16 cellular contexts compared by ENCODE assay signal in the genomic region with DNA sequence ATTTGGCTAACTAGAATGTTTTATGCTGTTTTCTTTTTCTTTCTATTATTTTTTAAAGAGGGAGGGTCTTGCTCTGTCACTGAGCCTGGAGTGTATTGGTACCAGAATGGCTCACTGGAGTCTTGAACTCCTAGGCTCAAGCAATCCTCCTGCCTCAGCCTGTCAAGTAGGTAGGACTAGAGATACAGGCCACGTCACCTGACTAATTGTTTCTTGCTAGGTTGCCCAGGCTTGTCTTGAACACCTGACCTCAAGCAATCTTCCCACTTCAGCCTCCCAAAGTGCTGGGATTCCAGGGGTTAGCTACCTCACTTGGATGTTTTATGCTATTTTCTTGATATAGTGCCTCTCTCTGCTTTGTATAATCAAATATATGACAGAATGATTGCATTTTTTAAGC.
DNase-seq lines count a peak whose midpoint lies in the region; ATAC-seq, FAIRE-seq and TF ChIP-seq lines count a peak whose summit lies in the region.
"Had no signal": no experiment of that assay in that cellular context is flagged by ENCODE, and none has a peak within 500 bp of the region (broad histone marks: within the 10 kb centered on the region; RNA-seq: fewer than 3 reads in every experiment).

No MANE protein-coding gene starts in this region.

- CTCF ChIA-PET in mammary epithelial cell (lab: Charles Lee; ENCODE audit: low non-redundant PET), result interaction anchor here (0.7 kb wide), 1 partner anchor 125 kb away, joined by 3 read pairs; no protein-coding TSS in a partner anchor
- CTCF ChIA-PET in activated CD4-positive, alpha-beta memory T cell treated with anti-CD3 and anti-CD28 coated beads, Interleukin-2, amount 10 ng/mL, durations not matched to agents 7 days and 5 days (lab: Charles Lee), result no interaction called here

- FAIRE-seq in GM12892 (lab: Jason Lieb, UNC), result peak; percentile 36
- FAIRE-seq: A204.1, D721Med had no signal

- POLR2A ChIA-PET in activated CD4-positive, alpha-beta memory T cell treated with anti-CD3 and anti-CD28 coated beads, Interleukin-2, amount 10 ng/mL, durations not matched to agents 7 days and 5 days (lab: Charles Lee), result no interaction called here

- dilution Hi-C loops in mammary epithelial cell (cut with HindIII; ENCODE audit: low sequenced_read_pairs), result no loop called here

- no peaks in the 10 kb centered on the region for H3K27me3 Mint-ChIP-seq in type B pancreatic cell
- H3K27me3 Mint-ChIP-seq in activated CD4-positive, alpha-beta memory T cell treated with anti-CD3 and anti-CD28 coated beads, Interleukin-2, amount 10 ng/mL, durations not matched to agents 7 days and 5 days, result no peaks in the 10 kb centered on the region
- H3K27me3 Mint-ChIP-seq: CD4-positive, alpha-beta memory T cell had no signal

- no peak for TF ChIP-seq CTCF in mammary epithelial cell (conservative IDR thresholded peaks at IDR 0.05 in 1 of 2, IDR thresholded peaks at IDR 0.05 in 1 of 2; ENCODE audit: extremely low read depth in 1 of 2, insufficient read depth in 1 of 2, low read depth in 1 of 2, low read length in 2 of 2)
- no peak for TF ChIP-seq CTCF in foreskin keratinocyte (conservative IDR thresholded peaks at IDR 0.05)
- TF ChIP-seq CTCF in type B pancreatic cell (conservative IDR thresholded peaks at IDR 0.05), result no peak

- WGBS in mammary epithelial cell (ENCODE audit: low coverage, missing lambda C conversion rate), result 50% methylated on average over 1 of the region's 1 CpG

- H3K4me3 Mint-ChIP-seq in type B pancreatic cell, result no peak overlapping the region
- no peak overlapping the region for H3K4me3 Mint-ChIP-seq in activated CD4-positive, alpha-beta memory T cell treated with anti-CD3 and anti-CD28 coated beads, Interleukin-2, amount 10 ng/mL, durations not matched to agents 7 days and 5 days
- H3K4me3 Mint-ChIP-seq: CD4-positive, alpha-beta memory T cell; HFFc6 had no signal

- H3K27ac Mint-ChIP-seq in type B pancreatic cell, result peak overlapping the region; percentile 0
- no peak overlapping the region for H3K27ac Mint-ChIP-seq in activated CD4-positive, alpha-beta memory T cell treated with anti-CD3 and anti-CD28 coated beads, Interleukin-2, amount 10 ng/mL, durations not matched to agents 7 days and 5 days
- H3K27ac Mint-ChIP-seq: HFFc6 had no signal

- peaks cover 18% of the 10 kb centered on the region for H3K36me3 Mint-ChIP-seq in type B pancreatic cell
- peaks cover 29% of the 10 kb centered on the region for H3K36me3 Mint-ChIP-seq in activated CD4-positive, alpha-beta memory T cell treated with anti-CD3 and anti-CD28 coated beads, Interleukin-2, amount 10 ng/mL, durations not matched to agents 7 days and 5 days (ENCODE audit: low read depth)

- no TSS peak for BruUV-seq in mammary epithelial cell (replicated peaks; lab: Mats Ljungman, UMichigan)

- peaks cover 5% of the 10 kb centered on the region for H3K4me1 Mint-ChIP-seq in type B pancreatic cell (ENCODE audit: unreplicated experiment)
- peaks cover 25% of the 10 kb centered on the region for H3K4me1 Mint-ChIP-seq in activated CD4-positive, alpha-beta memory T cell treated with anti-CD3 and anti-CD28 coated beads, Interleukin-2, amount 10 ng/mL, durations not matched to agents 7 days and 5 days

- H4K20me1 ChIP-seq in mammary epithelial cell (ENCODE audit: insufficient read depth, low read length), result no peaks in the 10 kb centered on the region

- H3K4me1 ChIP-seq in mammary epithelial cell (ENCODE audit: insufficient read depth, low read length) (peaks cover 6% of the 10 kb centered on the region), foreskin keratinocyte (peaks cover 17% of the 10 kb centered on the region), SJCRH30 (peaks cover 14% of the 10 kb centered on the region)

- no peak overlapping the region for H3K27ac ChIP-seq in mammary epithelial cell (ENCODE audit: insufficient read depth, low read depth, low read length)
- no peak overlapping the region for H3K27ac ChIP-seq in foreskin keratinocyte
- H3K27ac ChIP-seq in SJCRH30, result no peak overlapping the region
- H3K27ac ChIP-seq: C4-2B had no signal

- ATAC-seq in foreskin keratinocyte, result peak; percentile 44

- DNase-seq in GM12892 (ENCODE audit: insufficient read length) (no peak), mammary epithelial cell (peak; percentile 34), foreskin keratinocyte (peak in 1 of 2 donors; percentile 73), type B pancreatic cell (ENCODE audit: extremely low spot score, unreplicated experiment) (no peak), SJCRH30 (no peak)
- no peak for DNase-seq in activated CD4-positive, alpha-beta memory T cell treated with anti-CD3 and anti-CD28 coated beads, Interleukin-2, amount 10 ng/mL, durations not matched to agents 7 days and 5 days
- DNase-seq in activated naive CD4-positive, alpha-beta T cell (lab: John Stamatoyannopoulos, UW), result no peak
- DNase-seq: BE2C; CD4-positive, alpha-beta memory T cell; DND-41; GDM1; HCEC 1CT; HFFc6 had no signal

- H3K4me2 ChIP-seq in mammary epithelial cell (ENCODE audit: insufficient read depth, low read depth, low read length), result no peak overlapping the region

- H3K9ac ChIP-seq in mammary epithelial cell (ENCODE audit: insufficient read depth, low read length), result no peak overlapping the region

- H3K27me3 ChIP-seq in mammary epithelial cell (ENCODE audit: insufficient read depth, low read length) (no peaks in the 10 kb centered on the region), foreskin keratinocyte (no peaks in the 10 kb centered on the region), SJCRH30 (no peaks in the 10 kb centered on the region)
- H3K27me3 ChIP-seq: BE2C had no signal

- H3K36me3 ChIP-seq in mammary epithelial cell (ENCODE audit: insufficient read depth, low read length), result no peaks in the 10 kb centered on the region
- H3K36me3 ChIP-seq in SJCRH30, result no peaks in the 10 kb centered on the region
- H3K36me3 ChIP-seq: BE2C had no signal

- intact Hi-C loops in mammary epithelial cell (cut with micrococcal nuclease), result no loop called here

- no peak for TF ChIP-seq POLR2A in GM12892 (IDR thresholded peaks at IDR 0.05; ENCODE audit: low read depth, low read length)

- in situ Hi-C loops in mammary epithelial cell (cut with MboI; ENCODE audit: low sequenced_read_pairs in 2 of 2), result loop anchor here in 1 of 2 donors (25.0 kb wide), 1 partner anchor 105 kb away; no protein-coding TSS in a partner anchor

- H3K79me2 ChIP-seq in mammary epithelial cell (ENCODE audit: insufficient read depth, low read length), result no peaks in the 10 kb centered on the region

- peaks cover 5% of the 10 kb centered on the region for H3K9me3 Mint-ChIP-seq in type B pancreatic cell
- peaks cover 21% of the 10 kb centered on the region for H3K9me3 Mint-ChIP-seq in activated CD4-positive, alpha-beta memory T cell treated with anti-CD3 and anti-CD28 coated beads, Interleukin-2, amount 10 ng/mL, durations not matched to agents 7 days and 5 days

- no peak overlapping the region for H2AFZ ChIP-seq in mammary epithelial cell (ENCODE audit: low read depth, low read length)

- H3K9me3 ChIP-seq in mammary epithelial cell (replicated peaks; ENCODE audit: insufficient read depth, low read length) (peaks cover 6% of the 10 kb centered on the region), SJCRH30 (replicated peaks) (peaks cover 16% of the 10 kb centered on the region; the same call in 1 of the 2 replicates)
- H3K9me3 ChIP-seq: BE2C had no signal

- H3K4me3 ChIP-seq in mammary epithelial cell (replicated peaks in 1 of 3; ENCODE audit: insufficient read depth in 1 of 3, low read depth in 2 of 3, low read length in 3 of 3) (no peak overlapping the region), SJCRH30 (no peak overlapping the region)
